Comparison of ENCODE assay signal across 26 cellular contexts in the genomic region with DNA sequence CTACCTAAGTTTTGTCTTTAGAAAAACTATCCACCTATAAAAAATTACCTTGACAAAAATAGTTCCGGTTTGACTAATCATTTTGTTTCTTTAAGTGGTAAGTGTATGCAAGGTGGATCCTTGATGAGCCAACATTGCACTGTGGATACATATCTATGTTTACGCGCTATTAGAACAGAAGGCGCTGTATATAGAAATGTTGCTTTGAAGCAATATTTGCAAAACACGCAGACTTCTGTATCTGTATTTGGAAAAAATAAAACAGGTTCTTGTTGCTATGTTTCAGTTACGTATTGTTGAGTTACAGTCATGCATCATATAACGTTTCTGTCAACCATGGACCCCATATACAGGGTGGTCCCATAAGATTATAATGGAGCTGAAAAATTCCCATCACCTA.
"Had no signal": no experiment of that assay in that cellular context is flagged by ENCODE, and none has a peak within 500 bp of the region (broad histone marks: within the 10 kb centered on the region; RNA-seq: fewer than 3 reads in every experiment).

No MANE protein-coding gene starts in this region.

- DNase-seq: stimulated activated CD4-positive, alpha-beta T cell treated with anti-CD3 and anti-CD28 coated beads, Interleukin-2, amount 100 ng/mL, for 48 hours; stimulated activated CD4-positive, alpha-beta T cell treated with anti-CD3 and anti-CD28 coated beads, Interleukin-4, amount 100 ng/mL, for 1 hour; stimulated activated CD4-positive, alpha-beta T cell treated with anti-CD3 and anti-CD28 coated beads, Interleukin-4, amount 100 ng/mL, for 24 hours; stimulated activated CD4-positive, alpha-beta T cell treated with anti-CD3 and anti-CD28 coated beads, Interleukin-4, amount 100 ng/mL, for 4 hours; stimulated activated CD8-positive, alpha-beta memory T cell treated with anti-CD3 and anti-CD28 coated beads, Interleukin-4, amount 100 ng/mL, for 48 hours; stimulated activated naive B cell treated with anti-CD40 and anti-IgM and Interleukin-4, amounts not matched to agents 10 μg/mL and 1 μg/mL and 100 μg/mL, for 72 hours; stimulated activated naive CD4-positive, alpha-beta T cell; stimulated activated naive CD4-positive, alpha-beta T cell treated with Interleukin-2 at 50 U/mL for 16 hours; stimulated activated naive CD8-positive, alpha-beta T cell treated with anti-CD3 and anti-CD28 coated beads, Interleukin-15, amount 100 ng/mL, for 72 hours; stimulated activated naive CD8-positive, alpha-beta T cell treated with anti-CD3 and anti-CD28 coated beads, Interleukin-15, Interleukin-2, amounts not matched to agents 100 U/mL and 50 U/mL, for 24 hours; stomach; substantia nigra; testis; thyroid gland; tibial artery; transverse colon; trophoblast cell; upper lobe of right lung; uterus had no signal

- H3K36me3 ChIP-seq: transverse colon, uterus, vagina had no signal

- H3K27me3 ChIP-seq: stomach, suprapubic skin, testis, thyroid gland, tibial artery, tibial nerve, transverse colon, upper lobe of right lung, uterus, vagina had no signal

- FAIRE-seq: urothelium cell line had no signal

- H3K9me3 ChIP-seq: stomach, suprapubic skin, testis, thoracic aorta, thyroid gland, tibial artery, tibial nerve, transverse colon, upper lobe of right lung, uterus, vagina had no signal

- H3K27ac ChIP-seq: stomach, suprapubic skin, testis, thoracic aorta, thyroid gland, tibial artery, tibial nerve, transverse colon, upper lobe of right lung, uterus, vagina had no signal

- ATAC-seq: stimulated activated effector memory CD8-positive, alpha-beta T cell treated with anti-CD3 and anti-CD28 coated beads, Interleukin-12 subunit alpha, Interleukin-12 subunit beta, amount 100 ng/mL, for 72 hours; stimulated activated memory B cell treated with anti-CD40 and anti-IgM and Interleukin-4, amounts not matched to agents 10 μg/mL and 1 μg/mL and 100 μg/mL, for 72 hours; stimulated activated naive B cell treated with anti-CD40 and anti-IgM and Interleukin-4, amounts not matched to agents 10 μg/mL and 1 μg/mL and 100 μg/mL, for 72 hours; stimulated activated naive CD8-positive, alpha-beta T cell treated with anti-CD3 and anti-CD28 coated beads, Interleukin-15, amount 100 ng/mL, for 72 hours; stimulated activated naive CD8-positive, alpha-beta T cell treated with anti-CD3 and anti-CD28 coated beads, Interleukin-15, Interleukin-2, amounts not matched to agents 100 U/mL and 50 U/mL, for 24 hours; upper lobe of right lung had no signal

- H3K4me3 ChIP-seq: stomach, suprapubic skin, testis, thoracic aorta, thyroid gland, tibial artery, tibial nerve, transverse colon, upper lobe of right lung, uterus, vagina had no signal
